8 cellular contexts compared by ENCODE assay signal in the genomic region with DNA sequence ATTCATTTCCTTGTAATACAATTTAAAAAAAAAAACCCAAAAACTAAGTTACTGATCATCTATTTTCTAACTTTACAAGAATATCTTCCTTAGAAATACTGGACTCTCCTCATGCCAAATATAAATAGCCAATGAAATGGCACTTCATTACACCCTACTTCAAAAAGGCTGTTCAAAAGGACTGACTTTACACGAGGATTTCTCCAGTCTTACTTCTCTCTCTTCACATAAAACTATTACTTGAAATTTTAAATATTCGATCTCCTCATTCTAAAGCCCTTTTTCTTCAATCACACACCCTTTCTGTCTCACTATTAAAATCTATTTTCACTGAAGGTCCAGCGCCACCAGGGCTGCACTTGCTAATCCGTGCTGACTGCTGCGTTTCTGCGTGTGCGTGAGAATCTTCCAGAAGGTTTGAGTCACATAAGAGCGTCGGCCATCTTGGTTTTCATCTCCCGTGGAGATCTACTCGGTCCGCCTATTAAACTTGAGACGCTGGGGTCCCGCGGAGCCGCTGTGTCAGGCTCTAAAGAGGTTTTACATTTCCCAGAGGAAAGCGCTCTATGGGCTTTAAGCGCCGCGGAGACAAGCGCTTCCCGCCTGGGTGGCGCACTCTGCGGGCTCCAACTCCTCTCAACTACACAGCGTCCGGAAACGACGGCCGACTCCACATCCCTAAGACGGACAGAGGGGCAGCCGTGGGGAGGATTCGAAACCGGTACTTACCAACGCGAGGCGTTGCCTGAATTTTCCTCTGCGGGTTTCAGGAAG. TPM values are rescaled to one million over a fixed set of nuclear protein-coding genes. Genes with fewer than 3 reads are reported as not detected.
DNase-seq lines count a peak whose midpoint lies in the region; ATAC-seq and TF ChIP-seq lines count a peak whose summit lies in the region.

No MANE protein-coding gene starts in this region.

- peak; percentile 28 to 43 (median 40) for ATAC-seq in T-cell (replicated peaks in 1 of 4)
- ATAC-seq in left cardiac atrium = peak; percentile 46 to 65
- peak; percentile 67 to 72 for ATAC-seq in upper lobe of left lung (ENCODE audit: low FRiP score in 2 of 2)

- intact Hi-C loops in adrenal gland (cut with DNase I) (no loop called here), left cardiac atrium (cut with DNase I) (no loop called here), posterior vena cava (cut with DNase I) (no loop called here)

- H3K27me3 Mint-ChIP-seq in T-cell = peaks cover 5 to 6% of the 10 kb centered on the region in 2 donors

- DNase-seq in EL = peak; percentile 86
- peak; percentile 74 for DNase-seq in NCI-H1092 treated with DMSO at 0.1 percent for 48 hours (lab: John Stamatoyannopoulos, UW)
- DNase-seq in T-cell = peak; percentile 28 to 67 (median 48)
- peak; percentile 36 to 71 (median 52) for DNase-seq in adrenal gland
- peak; percentile 65 for DNase-seq in left cardiac atrium
- peak; percentile 84 for DNase-seq in posterior vena cava (ENCODE audit: low spot score)
- DNase-seq in upper lobe of left lung = peak; percentile 59 to 82

- H3K4me3 ChIP-seq in HEK293 (ENCODE audit: low read depth, low read length) (peak overlapping the region; percentile 79), adrenal gland (peak overlapping the region; percentile 0 to 80 (median 39)), upper lobe of left lung (peak overlapping the region; percentile 46 to 65 (median 55))

- CTCF ChIA-PET in HEK293 (lab: Yijun Ruan, JAX) = no interaction called here
- CTCF ChIA-PET in T-cell (lab: Charles Lee) = interaction anchor here in 1 of 2 donors (1.1 to 1.2 kb wide), 2 partner anchors 29 to 88 kb away, joined by 3 to 7 read pairs; no protein-coding TSS in a partner anchor

- peaks cover 43% of the 10 kb centered on the region for H3K36me3 Mint-ChIP-seq in T-cell

- H3K4me1 ChIP-seq in HEK293 (ENCODE audit: control insufficient read depth, insufficient read depth, low read length) = no peaks in the 10 kb centered on the region; the same call in 1 of the 2 replicates
- peaks cover 0 to 11% of the 10 kb centered on the region in 2 donors for H3K4me1 ChIP-seq in adrenal gland (replicated peaks in 1 of 2)
- H3K4me1 ChIP-seq in upper lobe of left lung = peaks cover 6 to 19% (median 15%) of the 10 kb centered on the region in 4 donors

- H3K9me3 ChIP-seq in HEK293 (ENCODE audit: control insufficient read depth, insufficient read depth, low read depth, low read length) = no peaks in the 10 kb centered on the region
- peaks cover 0 to 4% (median 0%) of the 10 kb centered on the region in 3 donors for H3K9me3 ChIP-seq in adrenal gland (replicated peaks in 1 of 3)
- peaks cover 11 to 31% (median 18%) of the 10 kb centered on the region in 4 donors for H3K9me3 ChIP-seq in upper lobe of left lung

- no peak for TF ChIP-seq POLR2A in adrenal gland (IDR thresholded peaks at IDR 0.05)
- no peak for TF ChIP-seq POLR2A in upper lobe of left lung (IDR thresholded peaks at IDR 0.05)

- H3K36me3 ChIP-seq in HEK293 (ENCODE audit: control insufficient read depth in 2 of 2, insufficient read depth in 1 of 2, low read length in 2 of 2) = no peaks in the 10 kb centered on the region
- no peaks in the 10 kb centered on the region for H3K36me3 ChIP-seq in adrenal gland (replicated peaks in 1 of 2)
- no peaks in the 10 kb centered on the region for H3K36me3 ChIP-seq in upper lobe of left lung

- H3K27me3 ChIP-seq in adrenal gland (peaks cover 13% of the 10 kb centered on the region), upper lobe of left lung (no peaks in the 10 kb centered on the region)

- peak overlapping the region; percentile 83 to 94 (median 88) for H3K4me3 Mint-ChIP-seq in T-cell

- 5 to 11% (median 8%) methylated on average over 30 to 37 of the region's 37 CpGs for WGBS in adrenal gland, 4 donors
- 7 to 12% methylated on average over 17 to 36 of the region's 37 CpGs for WGBS in upper lobe of left lung, 2 donors

- peak overlapping the region; percentile 96 to 99 for H3K27ac Mint-ChIP-seq in T-cell

- no peak for TF ChIP-seq EP300 in upper lobe of left lung (IDR thresholded peaks at IDR 0.05)

- H3K27ac ChIP-seq in HEK293 (ENCODE audit: extremely low read depth, low read depth, low read length) (peak overlapping the region; percentile 62), adrenal gland (peak overlapping the region; percentile 40 to 98 (median 83)), upper lobe of left lung (peak overlapping the region; percentile 94 to 99 (median 96))

- no peak for TF ChIP-seq CTCF in HEK293 (tag by site-specific recombination; IDR thresholded peaks at IDR 0.05)
- peak in 1 of 6 experiments; percentile 14 for TF ChIP-seq CTCF in adrenal gland (IDR thresholded peaks at IDR 0.05)
- TF ChIP-seq CTCF in upper lobe of left lung (IDR thresholded peaks at IDR 0.05) = no peak

- peaks cover 38 to 43% (median 40%) of the 10 kb centered on the region in 3 donors for H3K4me1 Mint-ChIP-seq in T-cell

- POLR2A ChIA-PET in HEK293 (lab: Yijun Ruan, JAX) = interaction anchor here (1.0 kb wide), 1 partner anchor 29 kb away, joined by 3 read pairs; no protein-coding TSS in a partner anchor
- POLR2A ChIA-PET in T-cell (lab: Charles Lee) = interaction anchor here in 1 of 2 donors (0.6 to 1.1 kb wide), 3 partner anchors 82 to 415 kb away, joined by 3 to 5 read pairs (median 4); no protein-coding TSS in a partner anchor

- peaks cover 24 to 38% (median 29%) of the 10 kb centered on the region in 3 donors for H3K9me3 Mint-ChIP-seq in T-cell

TF ChIP-seq in HEK293, 187 proteins besides CTCF, POLR2A, EP300 and RAD21 (continues in another document):
- TF ChIP-seq ZNF350 (tag by site-specific recombination; IDR thresholded peaks at IDR 0.05) (peak; percentile 80), ZSCAN30 (tag by site-specific recombination; IDR thresholded peaks at IDR 0.05) (0 out of 2 replicates have a peak, but pooled peaks have one; percentile 24), KLF10 (tag by site-specific recombination; IDR thresholded peaks at IDR 0.05) (0 out of 2 replicates have a peak, but pooled peaks have one; percentile 11), SETDB1 (IDR thresholded peaks at IDR 0.05; ENCODE audit: insufficient read length, low read length) (peak; percentile 86), ZNF426 (tag by site-specific recombination; IDR thresholded peaks at IDR 0.05) (no peak), ZEB2 (tag by site-specific recombination; IDR thresholded peaks at IDR 0.05) (peak; percentile 30; the same call in 1 of the 2 replicates), TRIM28 (IDR thresholded peaks at IDR 0.05; ENCODE audit: borderline replicate concordance, low read length) (peak; percentile 16; the same call in 1 of the 2 replicates), ZBTB20 (tag by site-specific recombination; IDR thresholded peaks at IDR 0.05) (peak; percentile 45; the same call in 1 of the 2 replicates), ZNF335 (tag by site-specific recombination; conservative IDR thresholded peaks at IDR 0.05) (peak; percentile 80)
- TF ChIP-seq, protein P1, sequence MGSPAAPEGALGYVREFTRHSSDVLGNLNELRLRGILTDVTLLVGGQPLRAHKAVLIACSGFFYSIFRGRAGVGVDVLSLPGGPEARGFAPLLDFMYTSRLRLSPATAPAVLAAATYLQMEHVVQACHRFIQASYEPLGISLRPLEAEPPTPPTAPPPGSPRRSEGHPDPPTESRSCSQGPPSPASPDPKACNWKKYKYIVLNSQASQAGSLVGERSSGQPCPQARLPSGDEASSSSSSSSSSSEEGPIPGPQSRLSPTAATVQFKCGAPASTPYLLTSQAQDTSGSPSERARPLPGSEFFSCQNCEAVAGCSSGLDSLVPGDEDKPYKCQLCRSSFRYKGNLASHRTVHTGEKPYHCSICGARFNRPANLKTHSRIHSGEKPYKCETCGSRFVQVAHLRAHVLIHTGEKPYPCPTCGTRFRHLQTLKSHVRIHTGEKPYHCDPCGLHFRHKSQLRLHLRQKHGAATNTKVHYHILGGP (tag by site-specific recombination; IDR thresholded peaks at IDR 0.05) = no peak
- TF ChIP-seq, protein P2, sequence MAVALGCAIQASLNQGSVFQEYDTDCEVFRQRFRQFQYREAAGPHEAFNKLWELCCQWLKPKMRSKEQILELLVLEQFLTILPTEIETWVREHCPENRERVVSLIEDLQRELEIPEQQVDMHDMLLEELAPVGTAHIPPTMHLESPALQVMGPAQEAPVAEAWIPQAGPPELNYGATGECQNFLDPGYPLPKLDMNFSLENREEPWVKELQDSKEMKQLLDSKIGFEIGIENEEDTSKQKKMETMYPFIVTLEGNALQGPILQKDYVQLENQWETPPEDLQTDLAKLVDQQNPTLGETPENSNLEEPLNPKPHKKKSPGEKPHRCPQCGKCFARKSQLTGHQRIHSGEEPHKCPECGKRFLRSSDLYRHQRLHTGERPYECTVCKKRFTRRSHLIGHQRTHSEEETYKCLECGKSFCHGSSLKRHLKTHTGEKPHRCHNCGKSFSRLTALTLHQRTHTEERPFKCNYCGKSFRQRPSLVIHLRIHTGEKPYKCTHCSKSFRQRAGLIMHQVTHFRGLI (tag by site-specific recombination; IDR thresholded peaks at IDR 0.05) = 0 out of 2 replicates have a peak, but pooled peaks have one; percentile 13
- TF ChIP-seq, protein P3, sequence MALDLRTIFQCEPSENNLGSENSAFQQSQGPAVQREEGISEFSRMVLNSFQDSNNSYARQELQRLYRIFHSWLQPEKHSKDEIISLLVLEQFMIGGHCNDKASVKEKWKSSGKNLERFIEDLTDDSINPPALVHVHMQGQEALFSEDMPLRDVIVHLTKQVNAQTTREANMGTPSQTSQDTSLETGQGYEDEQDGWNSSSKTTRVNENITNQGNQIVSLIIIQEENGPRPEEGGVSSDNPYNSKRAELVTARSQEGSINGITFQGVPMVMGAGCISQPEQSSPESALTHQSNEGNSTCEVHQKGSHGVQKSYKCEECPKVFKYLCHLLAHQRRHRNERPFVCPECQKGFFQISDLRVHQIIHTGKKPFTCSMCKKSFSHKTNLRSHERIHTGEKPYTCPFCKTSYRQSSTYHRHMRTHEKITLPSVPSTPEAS (tag by site-specific recombination; IDR thresholded peaks at IDR 0.05) = peak; percentile 62; the same call in 1 of the 2 replicates

RNA-seq across cellular contexts. Expression of a gene that starts 0.6 kb away (rescaled TPM):
- total RNA-seq in T-cell (10 to 100 TPM in 3 of 5 donors, 1 to 10 TPM in 2; 6.4 to 23.8 (median 19.9) TPM), adrenal gland (10 to 100 TPM in 3 of 8 donors, 1 to 10 TPM in 5; 5.9 to 16.9 (median 9.1) TPM), left cardiac atrium (10 to 100 TPM; 14.3 to 15.4 TPM), posterior vena cava (10 to 100 TPM in 1 of 2 donors, 1 to 10 TPM in 1; 8.2 to 10.6 TPM), upper lobe of left lung (10 to 100 TPM in 2 of 6 donors, 1 to 10 TPM in 4; 2.6 to 15.3 (median 7.2) TPM)
- 10 to 100 TPM in 1 of 3 donors, 1 to 10 TPM in 2; 5.8 to 20.5 (median 7.4) TPM for polyA plus RNA-seq in adrenal gland

Comparison
In these comparisons a context has a peak if more than half of its experiments do, and no peak if none do; other contexts are left out.
1. Peak in every context shown above with its lines: DNase-seq, ATAC-seq, H3K4me3 ChIP-seq and H3K27ac ChIP-seq.